ENCODE assay signal across 1 cellular context in genomic region chr4:2756691-2757350, GRCh38.
A peak's percentile ranks its signal among the peaks of the same experiment; 100 is the strongest.
TF ChIP-seq lines count a peak whose summit lies in the region.

No MANE protein-coding gene starts in this region.

TF ChIP-seq in K562, 482 proteins besides CTCF, POLR2A, EP300 and RAD21 (continued from another document):
- TF ChIP-seq ZBTB40 (IDR thresholded peaks at IDR 0.05) (0 out of 2 replicates have a peak, but pooled peaks have one; percentile 28), ZBTB40 (CRISPR knock-in tag; IDR thresholded peaks at IDR 0.05) (no peak), E4F1 (CRISPR knock-in tag; IDR thresholded peaks at IDR 0.05; ENCODE audit: borderline replicate concordance) (no peak), EP400 (IDR thresholded peaks at IDR 0.05) (peak; percentile 19; the same call in 1 of the 2 replicates)
